16 cellular contexts compared by ENCODE assay signal in genomic region chr7:122764020-122764419, GRCh38.
DNase-seq lines count a peak whose midpoint lies in the region; ATAC-seq and TF ChIP-seq lines count a peak whose summit lies in the region.
"Had no signal": no experiment of that assay in that cellular context is flagged by ENCODE, and none has a peak within 500 bp of the region (broad histone marks: within the 10 kb centered on the region; RNA-seq: fewer than 3 reads in every experiment).

No MANE protein-coding gene starts in this region.

- intact Hi-C loops in upper lobe of right lung (cut with DNase I) (no loop called here), adrenal gland (cut with DNase I) (no loop called here)

- H4K8ac ChIP-seq in mesenchymal stem cell (ENCODE audit: low read length), result no peak overlapping the region

- H3K23ac ChIP-seq in mesenchymal stem cell (ENCODE audit: low read length in 2 of 2), result no peak overlapping the region

- H3K79me1 ChIP-seq in mesenchymal stem cell (replicated peaks; ENCODE audit: low read length, poor library complexity, severe bottlenecking), result no peaks in the 10 kb centered on the region

- TF ChIP-seq POLR2A in adrenal gland (IDR thresholded peaks at IDR 0.05), result no peak

- H2BK120ac ChIP-seq in mesenchymal stem cell (ENCODE audit: low read depth, low read length), result no peak overlapping the region

- no peak overlapping the region for H3K14ac ChIP-seq in mesenchymal stem cell (ENCODE audit: low read length in 2 of 2)

- no peak overlapping the region for H3K18ac ChIP-seq in mesenchymal stem cell (ENCODE audit: low read depth in 1 of 2, low read length in 2 of 2)

- H3K27ac ChIP-seq in mesenchymal stem cell (ENCODE audit: low read length, poor library complexity, severe bottlenecking) (no peak overlapping the region), upper lobe of right lung (no peak overlapping the region), adrenal gland (no peak overlapping the region)

- H3K4me3 ChIP-seq in choroid plexus epithelial cell (ENCODE audit: low read depth, low read length) (no peak overlapping the region), mesenchymal stem cell (ENCODE audit: insufficient read depth in 1 of 2, low read depth in 1 of 2, low read length in 2 of 2) (no peak overlapping the region), upper lobe of right lung (no peak overlapping the region), adrenal gland (no peak overlapping the region)
- H3K4me3 ChIP-seq: GM12878 had no signal

- H2AFZ ChIP-seq in mesenchymal stem cell (ENCODE audit: low read depth, low read length), result no peak overlapping the region

- no peaks in the 10 kb centered on the region for H3K9me3 ChIP-seq in mesenchymal stem cell (ENCODE audit: control insufficient read depth, low read length)
- H3K9me3 ChIP-seq in upper lobe of right lung, result no peaks in the 10 kb centered on the region
- no peaks in the 10 kb centered on the region for H3K9me3 ChIP-seq in adrenal gland (replicated peaks in 1 of 3)

- no peak overlapping the region for H2BK5ac ChIP-seq in mesenchymal stem cell (ENCODE audit: low read depth, low read length, poor library complexity, severe bottlenecking)

- no peak overlapping the region for H2AK5ac ChIP-seq in mesenchymal stem cell (ENCODE audit: low read length, severe bottlenecking)

- H3K9ac ChIP-seq in mesenchymal stem cell (ENCODE audit: low read length), result no peak overlapping the region

- H3K36me3 ChIP-seq in mesenchymal stem cell (ENCODE audit: control insufficient read depth in 1 of 2, insufficient read depth in 2 of 2, low read depth in 1 of 2, low read length in 2 of 2), result no peaks in the 10 kb centered on the region
- H3K36me3 ChIP-seq in upper lobe of right lung, result no peaks in the 10 kb centered on the region
- H3K36me3 ChIP-seq in adrenal gland (replicated peaks in 1 of 2), result no peaks in the 10 kb centered on the region

- H4K91ac ChIP-seq in mesenchymal stem cell (ENCODE audit: low read length), result no peak overlapping the region

- H3K4ac ChIP-seq in mesenchymal stem cell (ENCODE audit: low read depth in 1 of 2, low read length in 2 of 2), result no peak overlapping the region

- WGBS in mesenchymal stem cell, result 84% methylated on average over 2 of the region's 2 CpGs
- 63 to 80% (median 71%) methylated on average over 2 of the region's 2 CpGs for WGBS in adrenal gland, 4 donors

- ATAC-seq in upper lobe of right lung (peak; percentile 19), HG02981 (IDR thresholded peaks at IDR 0.05; ENCODE audit: unreplicated experiment) (no peak)
- ATAC-seq: GM12878, HCT116 had no signal

- H3K4me2 ChIP-seq in mesenchymal stem cell (ENCODE audit: low read length, poor library complexity, severe bottlenecking), result no peak overlapping the region

- no peak overlapping the region for H2BK12ac ChIP-seq in mesenchymal stem cell (ENCODE audit: low read length in 2 of 2)

- H2BK15ac ChIP-seq in mesenchymal stem cell (ENCODE audit: low read depth, poor library complexity, severe bottlenecking), result no peak overlapping the region

- peak; percentile 12 for DNase-seq in amniotic epithelial cell (ENCODE audit: low read depth)
- DNase-seq in choroid plexus epithelial cell (ENCODE audit: low read depth), result peak; percentile 6
- peak; percentile 51 for DNase-seq in mesenchymal stem cell
- DNase-seq in upper lobe of right lung, result no peak
- no peak for DNase-seq in adrenal gland
- no peak for DNase-seq in DMS153 treated with DMSO at 0.1 percent for 48 hours (lab: John Stamatoyannopoulos, UW; ENCODE audit: unreplicated experiment)
- DNase-seq: AML-193; CD4-positive, alpha-beta memory T cell; DMS153; DMS79 treated with DMSO at 0.1 percent for 48 hours; GOT3; H7; HFFc6 had no signal

- TF ChIP-seq CTCF in choroid plexus epithelial cell (conservative IDR thresholded peaks at IDR 0.05; ENCODE audit: low read depth, low read length) (no peak), upper lobe of right lung (IDR thresholded peaks at IDR 0.05) (no peak), adrenal gland (IDR thresholded peaks at IDR 0.05) (no peak)

- no peaks in the 10 kb centered on the region for H3K27me3 ChIP-seq in mesenchymal stem cell (ENCODE audit: control insufficient read depth in 1 of 2, insufficient read depth in 1 of 2, low read length in 2 of 2)
- H3K27me3 ChIP-seq in upper lobe of right lung, result no peaks in the 10 kb centered on the region
- H3K27me3 ChIP-seq in adrenal gland, result no peaks in the 10 kb centered on the region

- no peaks in the 10 kb centered on the region for H3K4me1 ChIP-seq in mesenchymal stem cell (ENCODE audit: control insufficient read depth, insufficient read depth, low read depth, low read length)
- H3K4me1 ChIP-seq in upper lobe of right lung, result no peaks in the 10 kb centered on the region
- H3K4me1 ChIP-seq in adrenal gland (replicated peaks in 1 of 2), result peaks cover 0 to 9% of the 10 kb centered on the region in 2 donors

Comparison
In these comparisons a context has a peak if more than half of its experiments do, and no peak if none do; other contexts are left out.
1. DNase-seq: peak in amniotic epithelial cell (single experiment), choroid plexus epithelial cell (single experiment) and mesenchymal stem cell (single experiment); none in upper lobe of right lung (single experiment), adrenal gland (0 of 7) and DMS153 treated with DMSO at 0.1 percent for 48 hours (single experiment).